ENCODE assay signal across 8 cellular contexts in genomic region chr1:12433323-12434053, GRCh38.
A peak's percentile ranks its signal among the peaks of the same experiment; 100 is the strongest.
DNase-seq lines count a peak whose midpoint lies in the region; ATAC-seq, FAIRE-seq and TF ChIP-seq lines count a peak whose summit lies in the region.

No MANE protein-coding gene starts in this region.

- intact Hi-C loops in CD4-positive, alpha-beta memory T cell (cut with micrococcal nuclease) = loop anchor here (2.0 to 5.0 kb wide), 3 partner anchors 15 to 77 kb away; no protein-coding TSS in a partner anchor
- intact Hi-C loops in PC-3 (cut with micrococcal nuclease) = loop anchor here (2.0 to 5.0 kb wide), 2 partner anchors 53 to 76 kb away; no protein-coding TSS in a partner anchor
- intact Hi-C loops in endothelial cell of umbilical vein (cut with micrococcal nuclease) = loop anchor here (1.0 kb wide), 7 partner anchors 9 to 186 kb away; no protein-coding TSS in a partner anchor

- H3K9me1 ChIP-seq in endothelial cell of umbilical vein (replicated peaks; ENCODE audit: control insufficient read depth, extremely low read depth, insufficient read depth, low read length) = no peaks in the 10 kb centered on the region

- no peaks in the 10 kb centered on the region for H3K27me3 ChIP-seq in CD4-positive, alpha-beta memory T cell (ENCODE audit: insufficient read depth, low read length)
- H3K27me3 ChIP-seq in PC-3 (ENCODE audit: low read length) = no peaks in the 10 kb centered on the region
- H3K27me3 ChIP-seq in endothelial cell of umbilical vein (ENCODE audit: control insufficient read depth in 2 of 2, insufficient read depth in 2 of 2, low read length in 2 of 2) = no peaks in the 10 kb centered on the region

- no peaks in the 10 kb centered on the region for H3K36me3 ChIP-seq in CD4-positive, alpha-beta memory T cell (ENCODE audit: insufficient read depth, low read length)
- H3K36me3 ChIP-seq in PC-3 (ENCODE audit: low read depth, low read length) (no peaks in the 10 kb centered on the region), endothelial cell of umbilical vein (ENCODE audit: control insufficient read depth in 2 of 2, extremely low read depth in 1 of 2, insufficient read depth in 2 of 2, low read length in 2 of 2) (no peaks in the 10 kb centered on the region)

- H3K27ac ChIP-seq in CD4-positive, alpha-beta memory T cell (ENCODE audit: low read depth, low read length) = no peak overlapping the region
- H3K27ac ChIP-seq in PC-3 (ENCODE audit: low read length) (peak overlapping the region; percentile 39), endothelial cell of umbilical vein (ENCODE audit: insufficient read depth, low read depth, low read length) (peak overlapping the region; percentile 88)

- TF ChIP-seq CTCF in PC-3 (conservative IDR thresholded peaks at IDR 0.05; ENCODE audit: low read depth, low read length) (no peak), endothelial cell of umbilical vein (IDR thresholded peaks at IDR 0.05; ENCODE audit: extremely low read depth in 1 of 2, insufficient read depth in 1 of 2, low read depth in 1 of 2, low read length in 2 of 2) (no peak), nephron progenitor cell (IDR thresholded peaks at IDR 0.05) (no peak)

- H3K9ac ChIP-seq in PC-3 (ENCODE audit: low read length) (no peak overlapping the region), endothelial cell of umbilical vein (replicated peaks; ENCODE audit: extremely low read depth, insufficient read depth, low read length) (peak overlapping the region; percentile 76)

- no peak for TF ChIP-seq POLR2A in endothelial cell of umbilical vein (IDR thresholded peaks at IDR 0.05; ENCODE audit: low read depth, low read length)

- H3K27me3 Mint-ChIP-seq in CD4-positive, alpha-beta memory T cell = no peaks in the 10 kb centered on the region
- H3K27me3 Mint-ChIP-seq in nephron progenitor cell (ENCODE audit: low read depth, poor library complexity) = peaks cover 3% of the 10 kb centered on the region

- H3F3A ChIP-seq in PC-3 (ENCODE audit: low read length, unreplicated experiment) = no peaks in the 10 kb centered on the region

- DNase-seq in CD4-positive, alpha-beta memory T cell = peak in 2 of 5 donors; percentile 7 to 14
- DNase-seq in PC-3 (peak; percentile 3), endothelial cell of umbilical vein (ENCODE audit: low read depth, low spot score) (peak; percentile 92), nephron progenitor cell (peak; percentile 38)
- no peak for DNase-seq in activated CD4-positive, alpha-beta T cell treated with anti-CD3 and anti-CD28 coated beads, Interleukin-2, amount 50 U/mL, for 48 hours

- CTCF ChIA-PET in CD4-positive, alpha-beta memory T cell (lab: Charles Lee; ENCODE audit: partially characterized antibody) = interaction anchor here (1.1 to 2.5 kb wide), 6 partner anchors 10 to 225 kb away, joined by 3 to 8 read pairs (median 4); no protein-coding TSS in a partner anchor
- CTCF ChIA-PET in PC-3 (lab: Charles Lee) = no interaction called here
- CTCF ChIA-PET in endothelial cell of umbilical vein (lab: Charles Lee) = interaction anchor here (0.9 to 3.7 kb wide), 14 partner anchors 10 to 225 kb away, joined by 3 to 36 read pairs (median 6); partner anchors contain the start of gene DHRS3

- POLR2A ChIA-PET in CD4-positive, alpha-beta memory T cell (lab: Charles Lee; ENCODE audit: partially characterized antibody) = interaction anchor here (0.8 to 7.6 kb wide), 13 partner anchors 10 to 185 kb away, joined by 3 to 74 read pairs (median 4); partner anchors contain the start of gene DHRS3
- POLR2A ChIA-PET in PC-3 (lab: Charles Lee; ENCODE audit: unreplicated experiment) = interaction anchor here (0.6 kb wide), 2 partner anchors 26 to 68 kb away, joined by 3 to 6 read pairs; no protein-coding TSS in a partner anchor
- POLR2A ChIA-PET in endothelial cell of umbilical vein (lab: Charles Lee) = interaction anchor here (0.6 to 1.7 kb wide), 4 partner anchors 110 to 186 kb away, joined by 3 to 4 read pairs (median 4); partner anchors contain the start of gene DHRS3

- H3K4me3 ChIP-seq in CD4-positive, alpha-beta memory T cell (ENCODE audit: low read length in 2 of 2) = no peak overlapping the region
- H3K4me3 ChIP-seq in PC-3 (ENCODE audit: low read length) (no peak overlapping the region), endothelial cell of umbilical vein (replicated peaks in 1 of 3; ENCODE audit: insufficient read depth in 1 of 3, low read depth in 1 of 3, low read length in 3 of 3) (peak overlapping the region in 1 of 3 experiments; percentile 6)

- BruUV-seq in PC-3 (replicated peaks; lab: Mats Ljungman, UMichigan) = no TSS peak
- no TSS peak for BruUV-seq in endothelial cell of umbilical vein (replicated peaks; lab: Mats Ljungman, UMichigan)

- peak; percentile 18; the same call in 1 of the 2 replicates for ATAC-seq in PC-3
- no peak for ATAC-seq in GM21526 (IDR thresholded peaks at IDR 0.05; ENCODE audit: low FRiP score, unreplicated experiment)
- no peak for ATAC-seq in GM18511 (IDR thresholded peaks at IDR 0.05; ENCODE audit: unreplicated experiment)
- ATAC-seq in GM18502 (IDR thresholded peaks at IDR 0.05; ENCODE audit: poor library complexity, unreplicated experiment) = no peak

- H3K4me2 ChIP-seq in PC-3 (ENCODE audit: low read length) = 0 out of 2 replicates have a peak overlapping the region, but pooled peaks have one; percentile 45
- peak overlapping the region; percentile 83 for H3K4me2 ChIP-seq in endothelial cell of umbilical vein (ENCODE audit: insufficient read depth, low read length)

- H3K4me1 Mint-ChIP-seq in CD4-positive, alpha-beta memory T cell = peaks cover 44 to 71% (median 50%) of the 10 kb centered on the region in 4 donors
- peaks cover 81% of the 10 kb centered on the region for H3K4me1 Mint-ChIP-seq in nephron progenitor cell

- H2AFZ ChIP-seq in PC-3 (ENCODE audit: low read length) (no peak overlapping the region), endothelial cell of umbilical vein (ENCODE audit: low read depth, low read length) (no peak overlapping the region)

- no peaks in the 10 kb centered on the region for H4K20me1 ChIP-seq in PC-3 (ENCODE audit: low read length)
- no peaks in the 10 kb centered on the region for H4K20me1 ChIP-seq in endothelial cell of umbilical vein (replicated peaks; ENCODE audit: control insufficient read depth, extremely low read depth, insufficient read depth, low read length)

- H3K9me2 ChIP-seq in PC-3 (replicated peaks; ENCODE audit: low read length) = no peaks in the 10 kb centered on the region

- dilution Hi-C loops in endothelial cell of umbilical vein (cut with MboI; ENCODE audit: extremely low pct_ligation_motif_present, low sequenced_read_pairs) = no loop called here

- H3K9me3 Mint-ChIP-seq in CD4-positive, alpha-beta memory T cell = peaks cover 0 to 4% (median 0%) of the 10 kb centered on the region in 8 donors
- peaks cover 8% of the 10 kb centered on the region for H3K9me3 Mint-ChIP-seq in nephron progenitor cell

- peak overlapping the region in 7 of 8 donors; percentile 42 to 83 (median 76) for H3K4me3 Mint-ChIP-seq in CD4-positive, alpha-beta memory T cell
- peak overlapping the region; percentile 37 for H3K4me3 Mint-ChIP-seq in nephron progenitor cell

- H3K9me3 ChIP-seq in CD4-positive, alpha-beta memory T cell (ENCODE audit: control insufficient read depth in 1 of 2, low read length in 2 of 2) = no peaks in the 10 kb centered on the region
- H3K9me3 ChIP-seq in PC-3 (ENCODE audit: low read length) = no peaks in the 10 kb centered on the region
- H3K9me3 ChIP-seq in endothelial cell of umbilical vein (replicated peaks; ENCODE audit: control insufficient read depth, insufficient read depth, low read length) = no peaks in the 10 kb centered on the region

- peak; percentile 77 for FAIRE-seq in endothelial cell of umbilical vein (lab: Jason Lieb, UNC)

- peaks cover 17 to 24% of the 10 kb centered on the region in 2 donors for H3K36me3 Mint-ChIP-seq in CD4-positive, alpha-beta memory T cell
- peaks cover 20% of the 10 kb centered on the region for H3K36me3 Mint-ChIP-seq in nephron progenitor cell (ENCODE audit: low read depth)

- H3K4me1 ChIP-seq in CD4-positive, alpha-beta memory T cell (ENCODE audit: insufficient read depth, low read length) = peaks cover 52% of the 10 kb centered on the region
- H3K4me1 ChIP-seq in PC-3 (ENCODE audit: insufficient read depth, low read length) (peaks cover 53% of the 10 kb centered on the region), endothelial cell of umbilical vein (ENCODE audit: control insufficient read depth, extremely low read depth, insufficient read depth, low read length) (peaks cover 55% of the 10 kb centered on the region)

- H3K79me2 ChIP-seq in PC-3 (ENCODE audit: low read length) = peaks cover 5% of the 10 kb centered on the region; the same call in 1 of the 2 replicates
- no peaks in the 10 kb centered on the region for H3K79me2 ChIP-seq in endothelial cell of umbilical vein (ENCODE audit: control insufficient read depth, insufficient read depth, low read length)

- peak overlapping the region; percentile 83 to 94 (median 90) for H3K27ac Mint-ChIP-seq in CD4-positive, alpha-beta memory T cell
- H3K27ac Mint-ChIP-seq in nephron progenitor cell = peak overlapping the region; percentile 70

TF ChIP-seq in endothelial cell of umbilical vein, 7 proteins besides CTCF, POLR2A, EP300 and RAD21:
- TF ChIP-seq GATA2 (IDR thresholded peaks at IDR 0.05; ENCODE audit: insufficient read depth, insufficient read length, low read depth, low read length) = peak; percentile 29
- TF ChIP-seq EZH2 (IDR thresholded peaks at IDR 0.05; ENCODE audit: borderline replicate concordance, low read depth, low read length, severe bottlenecking) = no peak

Comparison
In these comparisons a context has a peak if more than half of its experiments do, and no peak if none do; other contexts are left out.
1. DNase-seq: peak in PC-3 (single experiment), endothelial cell of umbilical vein (single experiment) and nephron progenitor cell (single experiment); none in activated CD4-positive, alpha-beta T cell treated with anti-CD3 and anti-CD28 coated beads, Interleukin-2, amount 50 U/mL, for 48 hours (0 of 2).